ENCODE assay signal across 25 cellular contexts in genomic region chr12:59030415-59030814, GRCh38.
A peak's percentile ranks its signal among the peaks of the same experiment; 100 is the strongest.
DNase-seq lines count a peak whose midpoint lies in the region; ATAC-seq, FAIRE-seq and TF ChIP-seq lines count a peak whose summit lies in the region.
"Had no signal": no experiment of that assay in that cellular context is flagged by ENCODE, and none has a peak within 500 bp of the region (broad histone marks: within the 10 kb centered on the region; RNA-seq: fewer than 3 reads in every experiment).

No MANE protein-coding gene starts in this region.

- no peak overlapping the region for H3K4me3 Mint-ChIP-seq in H9
- H3K4me3 Mint-ChIP-seq: activated CD8-positive, alpha-beta T cell treated with anti-CD3 and anti-CD28 coated beads for 36 hours; HFFc6 had no signal

- H2AK5ac ChIP-seq in H9 (ENCODE audit: insufficient read length, low read length), result no peak overlapping the region

- no peaks in the 10 kb centered on the region for H3K9me3 Mint-ChIP-seq in H9
- H3K9me3 Mint-ChIP-seq: activated CD8-positive, alpha-beta T cell treated with anti-CD3 and anti-CD28 coated beads for 36 hours; HFFc6 had no signal

- H3K27ac Mint-ChIP-seq in H9, result no peak overlapping the region
- H3K27ac Mint-ChIP-seq: activated CD8-positive, alpha-beta T cell treated with anti-CD3 and anti-CD28 coated beads for 36 hours; HFFc6 had no signal

- H3K23ac ChIP-seq in H9 (ENCODE audit: insufficient read length, low read depth, low read length), result no peak overlapping the region

- no peaks in the 10 kb centered on the region for H3K27me3 Mint-ChIP-seq in H9 (ENCODE audit: low read depth)
- H3K27me3 Mint-ChIP-seq: activated CD8-positive, alpha-beta T cell treated with anti-CD3 and anti-CD28 coated beads for 36 hours had no signal

- H2BK120ac ChIP-seq in H9 (ENCODE audit: low read depth, low read length, poor library complexity, severe bottlenecking), result no peak overlapping the region

- intact Hi-C loops in kidney (cut with DNase I), result no loop called here

- H2AFZ ChIP-seq in H9 (ENCODE audit: low read length), result no peak overlapping the region

- no peak overlapping the region for H3K56ac ChIP-seq in H9 (ENCODE audit: insufficient read length, low read depth, low read length)

- TF ChIP-seq CTCF in kidney (IDR thresholded peaks at IDR 0.05; ENCODE audit: borderline replicate concordance, extremely low read depth, insufficient read depth) (no peak), H9 (conservative IDR thresholded peaks at IDR 0.05) (no peak), foreskin keratinocyte (conservative IDR thresholded peaks at IDR 0.05) (no peak)

- H3K4me1 ChIP-seq in kidney (ENCODE audit: control insufficient read depth in 1 of 2, insufficient read depth in 1 of 2, low read depth in 1 of 2, low read length in 2 of 2) (peaks cover 0 to 6% of the 10 kb centered on the region in 2 donors), H9 (ENCODE audit: insufficient read depth, low read length) (no peaks in the 10 kb centered on the region), foreskin keratinocyte (no peaks in the 10 kb centered on the region)
- H3K4me1 ChIP-seq: BLaER1 had no signal

- no peaks in the 10 kb centered on the region for H3K79me1 ChIP-seq in H9 (ENCODE audit: insufficient read depth, low read depth, low read length, poor library complexity, severe bottlenecking)

- no peaks in the 10 kb centered on the region for H3K36me3 ChIP-seq in kidney (ENCODE audit: control insufficient read depth in 1 of 2, insufficient read depth in 2 of 2, low read length in 2 of 2)
- H3K36me3 ChIP-seq: BLaER1 had no signal

- H3K4me3 ChIP-seq in kidney (ENCODE audit: low read length in 2 of 2), result no peak overlapping the region
- H3K4me3 ChIP-seq: BLaER1, dorsolateral prefrontal cortex, skin epidermis had no signal

- H3K27me3 ChIP-seq in H9 (ENCODE audit: insufficient read depth, low read length), result no peaks in the 10 kb centered on the region
- H3K27me3 ChIP-seq in foreskin keratinocyte, result no peaks in the 10 kb centered on the region
- H3K27me3 ChIP-seq: BLaER1, dorsolateral prefrontal cortex had no signal

- no peak overlapping the region for H4K8ac ChIP-seq in H9 (replicated peaks; ENCODE audit: insufficient read length, low read depth, low read length)

- no peak overlapping the region for H2BK20ac ChIP-seq in H9 (ENCODE audit: low read depth, low read length, poor library complexity, severe bottlenecking)

- no peak overlapping the region for H3K4ac ChIP-seq in H9 (ENCODE audit: low read depth, low read length)

- no peaks in the 10 kb centered on the region for H4K20me1 ChIP-seq in H9 (ENCODE audit: control insufficient read depth, insufficient read depth, insufficient read length)
- H4K20me1 ChIP-seq: BLaER1 had no signal

- H3K9me3 ChIP-seq in kidney (ENCODE audit: control insufficient read depth in 1 of 2, low read length in 2 of 2) (no peaks in the 10 kb centered on the region), H9 (ENCODE audit: control insufficient read depth, low read depth, low read length) (no peaks in the 10 kb centered on the region)
- H3K9me3 ChIP-seq: BLaER1 had no signal

- H3T11ph ChIP-seq in H9 (ENCODE audit: low read length), result no peak overlapping the region

- FAIRE-seq in kidney (lab: Jason Lieb, UNC), result no peak
- FAIRE-seq: keratinocyte had no signal

- WGBS in H9 (ENCODE audit: extremely low coverage, insufficient read length, low lambda C conversion rate), result no CpG with 5 or more reads among the region's 4 CpGs

- no peak overlapping the region for H4K91ac ChIP-seq in H9 (ENCODE audit: insufficient read length, low read depth, low read length)

- H3K27ac ChIP-seq in kidney (ENCODE audit: low read depth in 2 of 2, low read length in 2 of 2) (no peak overlapping the region), H9 (ENCODE audit: insufficient read length, low read depth, low read length) (no peak overlapping the region), foreskin keratinocyte (no peak overlapping the region)
- H3K27ac ChIP-seq: BLaER1, dorsolateral prefrontal cortex had no signal

- no peak overlapping the region for H2BK15ac ChIP-seq in H9 (ENCODE audit: low read depth, low read length)

- H3K36me3 Mint-ChIP-seq in H9 (ENCODE audit: insufficient read depth in 1 of 3, low read depth in 3 of 3), result no peaks in the 10 kb centered on the region

- no peaks in the 10 kb centered on the region for H3K4me1 Mint-ChIP-seq in H9

- H3K23me2 ChIP-seq in H9 (ENCODE audit: insufficient read length, low read depth, low read length, poor library complexity, severe bottlenecking), result no peaks in the 10 kb centered on the region

- H3K79me2 ChIP-seq in H9 (ENCODE audit: insufficient read depth, low read length), result no peaks in the 10 kb centered on the region

- H3K14ac ChIP-seq in H9 (ENCODE audit: insufficient read depth, low read length), result no peak overlapping the region

- H3K18ac ChIP-seq in H9 (ENCODE audit: insufficient read length, low read depth, low read length), result no peak overlapping the region

- no peak overlapping the region for H2BK12ac ChIP-seq in H9 (ENCODE audit: insufficient read length, low read depth, low read length)

- no peak overlapping the region for H3K4me2 ChIP-seq in H9 (ENCODE audit: insufficient read depth, insufficient read length, low read length)
- H3K4me2 ChIP-seq: BLaER1 had no signal

- DNase-seq in COLO668 (lab: John Stamatoyannopoulos, UW; ENCODE audit: unreplicated experiment) (peak; percentile 38), NCI-H2029 treated with DMSO at 0.1 percent for 48 hours (lab: John Stamatoyannopoulos, UW) (peak; percentile 63), kidney (peak; percentile 37), renal cortical epithelial cell (ENCODE audit: low read depth) (peak; percentile 13), anterior cingulate cortex (lab: John Stamatoyannopoulos, UW) (no peak), H9 (no peak), foreskin keratinocyte (no peak)
- DNase-seq: activated CD8-positive, alpha-beta T cell treated with anti-CD3 and anti-CD28 coated beads for 36 hours; activated effector memory CD4-positive, alpha-beta T cell treated with anti-CD3 and anti-CD28 coated beads, Interleukin-2, amount 50 U/mL, for 16 hours; activated T-cell treated with anti-CD3 and anti-CD28 coated beads for 4 hours; Calu3; dorsolateral prefrontal cortex; EL; HFFc6; KBM-7; mammary epithelial cell; NCI-H1694; Right ventricle myocardium superior; stimulated activated CD4-positive, alpha-beta T cell treated with anti-CD3 and anti-CD28 coated beads, Interleukin-1b, Interleukin-23, amount 100 ng/mL, for 48 hours; SW 1271; T1000 had no signal

- H3K9ac ChIP-seq in kidney (ENCODE audit: low read length in 2 of 2) (no peak overlapping the region), H9 (ENCODE audit: extremely low read depth, insufficient read length, low read length) (no peak overlapping the region)
- H3K9ac ChIP-seq: BLaER1 had no signal

- no peak for ATAC-seq in foreskin keratinocyte
- ATAC-seq: activated CD4-positive, CD25-positive, alpha-beta regulatory T cell treated with anti-CD3 and anti-CD28 coated beads, Interleukin-2, amount 50 U/mL, for 24 hours; activated CD8-positive, alpha-beta T cell treated with anti-CD3 and anti-CD28 coated beads for 36 hours had no signal

- no peak overlapping the region for H2BK5ac ChIP-seq in H9 (ENCODE audit: insufficient read length, low read length)

- H4K5ac ChIP-seq in H9 (ENCODE audit: insufficient read length, low read depth, low read length), result no peak overlapping the region

Comparison
In these comparisons a context has a peak if more than half of its experiments do, and no peak if none do; other contexts are left out.
1. DNase-seq: peak in COLO668 (single experiment), NCI-H2029 treated with DMSO at 0.1 percent for 48 hours (single experiment), kidney (single experiment) and renal cortical epithelial cell (single experiment); none in anterior cingulate cortex (0 of 58), H9 (single experiment) and foreskin keratinocyte (0 of 2).